15 cellular contexts compared by ENCODE assay signal in the genomic region with DNA sequence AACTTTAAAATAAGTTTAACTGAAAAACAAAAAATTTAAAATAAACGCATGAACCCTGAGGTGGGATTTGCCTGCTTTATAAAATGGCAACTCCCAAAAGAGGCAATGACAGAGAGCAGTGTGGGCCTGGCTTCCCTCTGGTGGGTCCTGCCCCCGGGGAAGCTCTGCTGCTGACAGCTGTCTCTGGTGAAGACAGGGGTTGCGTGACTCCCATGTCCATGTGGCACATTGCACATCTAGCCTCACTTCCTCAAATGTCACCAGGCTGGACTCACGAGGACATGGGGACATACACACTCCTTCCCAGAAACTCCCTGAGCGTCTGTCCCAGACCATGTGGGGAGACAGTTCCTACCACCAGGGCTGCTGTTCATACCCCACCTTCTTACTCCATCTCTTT.
A peak's percentile ranks its signal among the peaks of the same experiment; 100 is the strongest.
DNase-seq lines count a peak whose midpoint lies in the region; ATAC-seq and TF ChIP-seq lines count a peak whose summit lies in the region.
"Had no signal": no experiment of that assay in that cellular context is flagged by ENCODE, and none has a peak within 500 bp of the region (broad histone marks: within the 10 kb centered on the region; RNA-seq: fewer than 3 reads in every experiment).

No MANE protein-coding gene starts in this region.

- no TSS peak for BruUV-seq in A673 (replicated peaks; lab: Mats Ljungman, UMichigan)

- H3K9me3 Mint-ChIP-seq in natural killer cell: no peaks in the 10 kb centered on the region
- H3K9me3 Mint-ChIP-seq in natural killer cell treated with Interleukin-12 subunit alpha and Interleukin-12 subunit beta and Interleukin-15 and Interleukin-18, amount 100 ng/mL, for 72 hours: no peaks in the 10 kb centered on the region
- H3K9me3 Mint-ChIP-seq in effector memory CD8-positive, alpha-beta T cell: no peaks in the 10 kb centered on the region
- H3K9me3 Mint-ChIP-seq in activated T-helper 1 cell treated with anti-CD3 and anti-CD28 coated beads, Interleukin-12 subunit alpha, Interleukin-12 subunit beta, Interleukin-2, Interleukin-4 antibody, amounts not matched to agents 30 ng/mL and 10 ng/mL and 1 ng/mL, durations not matched to agents 14 hours and 24 hours and 36 hours: no peaks in the 10 kb centered on the region
- H3K9me3 Mint-ChIP-seq: activated T-helper 17 cell treated with anti-CD3 and anti-CD28 coated beads, Interleukin-2, amount 50 U/mL, for 72 hours had no signal

- no peak overlapping the region for H3K27ac ChIP-seq in A673 (ENCODE audit: low read depth, low read length, poor library complexity, severe bottlenecking)
- H3K27ac ChIP-seq: A549 had no signal

- no peak for TF ChIP-seq CTCF in natural killer cell (IDR thresholded peaks at IDR 0.05)
- TF ChIP-seq CTCF in A673 (conservative IDR thresholded peaks at IDR 0.05; ENCODE audit: low read depth, low read length): no peak

- DNase-seq in natural killer cell (no peak), mucosa of gallbladder (ENCODE audit: low spot score) (peak; percentile 47), A673 (ENCODE audit: low spot score) (no peak), erythroblast (lab: John Stamatoyannopoulos, UW) (no peak)
- DNase-seq in natural killer cell treated with Interleukin-12 subunit alpha and Interleukin-12 subunit beta and Interleukin-15 and Interleukin-18, amount 100 ng/mL, for 72 hours (ENCODE audit: low spot score): no peak
- DNase-seq in effector memory CD8-positive, alpha-beta T cell: no peak
- no peak for DNase-seq in activated T-helper 1 cell treated with anti-CD3 and anti-CD28 coated beads, Interleukin-12 subunit alpha, Interleukin-12 subunit beta, Interleukin-2, Interleukin-4 antibody, amounts not matched to agents 30 ng/mL and 10 ng/mL and 1 ng/mL, durations not matched to agents 14 hours and 24 hours and 36 hours (ENCODE audit: low spot score)
- DNase-seq: NCI-H1436, NCI-H82, sigmoid colon had no signal

- H3K27me3 Mint-ChIP-seq in natural killer cell (ENCODE audit: low read depth in 2 of 2): no peaks in the 10 kb centered on the region
- H3K27me3 Mint-ChIP-seq in natural killer cell treated with Interleukin-12 subunit alpha and Interleukin-12 subunit beta and Interleukin-15 and Interleukin-18, amount 100 ng/mL, for 72 hours: no peaks in the 10 kb centered on the region
- H3K27me3 Mint-ChIP-seq in effector memory CD8-positive, alpha-beta T cell: no peaks in the 10 kb centered on the region
- no peaks in the 10 kb centered on the region for H3K27me3 Mint-ChIP-seq in activated T-helper 1 cell treated with anti-CD3 and anti-CD28 coated beads, Interleukin-12 subunit alpha, Interleukin-12 subunit beta, Interleukin-2, Interleukin-4 antibody, amounts not matched to agents 30 ng/mL and 10 ng/mL and 1 ng/mL, durations not matched to agents 14 hours and 24 hours and 36 hours (ENCODE audit: insufficient read depth)
- H3K27me3 Mint-ChIP-seq: activated T-helper 17 cell treated with anti-CD3 and anti-CD28 coated beads, Interleukin-2, amount 50 U/mL, for 72 hours had no signal

- ATAC-seq in natural killer cell (no peak), HG02763 (IDR thresholded peaks at IDR 0.05; ENCODE audit: unreplicated experiment) (no peak)
- no peak for ATAC-seq in natural killer cell treated with Interleukin-12 subunit alpha and Interleukin-12 subunit beta and Interleukin-15 and Interleukin-18, amount 100 ng/mL, for 72 hours
- no peak for ATAC-seq in effector memory CD8-positive, alpha-beta T cell (replicated peaks)
- ATAC-seq: A549; activated T-helper 17 cell treated with anti-CD3 and anti-CD28 coated beads, Interleukin-2, amount 50 U/mL, for 72 hours; SK-N-SH treated with all-trans-retinoic acid at 6 μM for 48 hours had no signal

- POLR2A ChIA-PET in A673 (lab: Charles Lee; ENCODE audit: low non-redundant PET): no interaction called here

- H3K4me3 Mint-ChIP-seq in natural killer cell: no peak overlapping the region
- H3K4me3 Mint-ChIP-seq in natural killer cell treated with Interleukin-12 subunit alpha and Interleukin-12 subunit beta and Interleukin-15 and Interleukin-18, amount 100 ng/mL, for 72 hours: no peak overlapping the region
- H3K4me3 Mint-ChIP-seq in effector memory CD8-positive, alpha-beta T cell: no peak overlapping the region
- H3K4me3 Mint-ChIP-seq in activated T-helper 1 cell treated with anti-CD3 and anti-CD28 coated beads, Interleukin-12 subunit alpha, Interleukin-12 subunit beta, Interleukin-2, Interleukin-4 antibody, amounts not matched to agents 30 ng/mL and 10 ng/mL and 1 ng/mL, durations not matched to agents 14 hours and 24 hours and 36 hours: no peak overlapping the region
- H3K4me3 Mint-ChIP-seq: activated T-helper 17 cell treated with anti-CD3 and anti-CD28 coated beads, Interleukin-2, amount 50 U/mL, for 72 hours; brain had no signal

- H3K27me3 ChIP-seq in A673 (replicated peaks; ENCODE audit: insufficient read depth, low read depth, low read length, poor library complexity): no peaks in the 10 kb centered on the region
- H3K27me3 ChIP-seq: sigmoid colon had no signal

- H3K36me3 ChIP-seq in A673 (ENCODE audit: insufficient read depth, low read length, poor library complexity, severe bottlenecking): no peaks in the 10 kb centered on the region

- no peak overlapping the region for H3K4me3 ChIP-seq in A673 (ENCODE audit: low read depth, low read length, poor library complexity, severe bottlenecking)
- H3K4me3 ChIP-seq: A549, sigmoid colon had no signal

- no peaks in the 10 kb centered on the region for H3K4me1 ChIP-seq in A673 (ENCODE audit: insufficient read depth, low read length, poor library complexity, severe bottlenecking)

- peak overlapping the region; percentile 16 to 93 for H3K27ac Mint-ChIP-seq in natural killer cell
- H3K27ac Mint-ChIP-seq in natural killer cell treated with Interleukin-12 subunit alpha and Interleukin-12 subunit beta and Interleukin-15 and Interleukin-18, amount 100 ng/mL, for 72 hours: no peak overlapping the region
- H3K27ac Mint-ChIP-seq in effector memory CD8-positive, alpha-beta T cell: peak overlapping the region; percentile 55 to 61
- no peak overlapping the region for H3K27ac Mint-ChIP-seq in activated T-helper 1 cell treated with anti-CD3 and anti-CD28 coated beads, Interleukin-12 subunit alpha, Interleukin-12 subunit beta, Interleukin-2, Interleukin-4 antibody, amounts not matched to agents 30 ng/mL and 10 ng/mL and 1 ng/mL, durations not matched to agents 14 hours and 24 hours and 36 hours

- no peaks in the 10 kb centered on the region for H3K36me3 Mint-ChIP-seq in natural killer cell
- no peaks in the 10 kb centered on the region for H3K36me3 Mint-ChIP-seq in natural killer cell treated with Interleukin-12 subunit alpha and Interleukin-12 subunit beta and Interleukin-15 and Interleukin-18, amount 100 ng/mL, for 72 hours
- peaks cover 3% of the 10 kb centered on the region for H3K36me3 Mint-ChIP-seq in effector memory CD8-positive, alpha-beta T cell (ENCODE audit: insufficient read depth)
- peaks cover 10% of the 10 kb centered on the region for H3K36me3 Mint-ChIP-seq in activated T-helper 1 cell treated with anti-CD3 and anti-CD28 coated beads, Interleukin-12 subunit alpha, Interleukin-12 subunit beta, Interleukin-2, Interleukin-4 antibody, amounts not matched to agents 30 ng/mL and 10 ng/mL and 1 ng/mL, durations not matched to agents 14 hours and 24 hours and 36 hours (ENCODE audit: low read depth)

- no peaks in the 10 kb centered on the region for H3K9me3 ChIP-seq in A673 (ENCODE audit: low read depth, low read length, poor library complexity, severe bottlenecking)
- H3K9me3 ChIP-seq: A549, sigmoid colon had no signal

- CTCF ChIA-PET in A673 (lab: Charles Lee): no interaction called here

- peaks cover 36 to 38% of the 10 kb centered on the region in 2 donors for H3K4me1 Mint-ChIP-seq in natural killer cell
- peaks cover 22 to 35% of the 10 kb centered on the region in 2 donors for H3K4me1 Mint-ChIP-seq in natural killer cell treated with Interleukin-12 subunit alpha and Interleukin-12 subunit beta and Interleukin-15 and Interleukin-18, amount 100 ng/mL, for 72 hours (ENCODE audit: low read depth in 2 of 2)
- H3K4me1 Mint-ChIP-seq in effector memory CD8-positive, alpha-beta T cell (ENCODE audit: low read depth in 2 of 2): peaks cover 25 to 27% of the 10 kb centered on the region in 2 donors
- peaks cover 16% of the 10 kb centered on the region for H3K4me1 Mint-ChIP-seq in activated T-helper 1 cell treated with anti-CD3 and anti-CD28 coated beads, Interleukin-12 subunit alpha, Interleukin-12 subunit beta, Interleukin-2, Interleukin-4 antibody, amounts not matched to agents 30 ng/mL and 10 ng/mL and 1 ng/mL, durations not matched to agents 14 hours and 24 hours and 36 hours (ENCODE audit: low read depth)

- intact Hi-C loops in natural killer cell (cut with micrococcal nuclease) (no loop called here), A673 (cut with micrococcal nuclease; ENCODE audit: unreplicated experiment) (no loop called here)
- intact Hi-C loops in activated T-helper 1 cell treated with anti-CD3 and anti-CD28 coated beads, Interleukin-12 subunit alpha, Interleukin-12 subunit beta, Interleukin-2, Interleukin-4 antibody, amounts not matched to agents 30 ng/mL and 10 ng/mL and 1 ng/mL, durations not matched to agents 14 hours and 24 hours and 36 hours (cut with micrococcal nuclease): no loop called here

- TF ChIP-seq POLR2A in erythroblast (IDR thresholded peaks at IDR 0.05; ENCODE audit: low read length): no peak

Comparison
In these comparisons a context has a peak if more than half of its experiments do, and no peak if none do; other contexts are left out.
1. H3K27ac Mint-ChIP-seq: peak in natural killer cell (2 of 2) and effector memory CD8-positive, alpha-beta T cell (2 of 2); none in natural killer cell treated with Interleukin-12 subunit alpha and Interleukin-12 subunit beta and Interleukin-15 and Interleukin-18, amount 100 ng/mL, for 72 hours (0 of 2) and activated T-helper 1 cell treated with anti-CD3 and anti-CD28 coated beads, Interleukin-12 subunit alpha, Interleukin-12 subunit beta, Interleukin-2, Interleukin-4 antibody, amounts not matched to agents 30 ng/mL and 10 ng/mL and 1 ng/mL, durations not matched to agents 14 hours and 24 hours and 36 hours (single experiment).